In genomic region chr9:14057347-14058077, GRCh38 we compare ENCODE assay signal across 22 cellular contexts.
"Had no signal": no experiment of that assay in that cellular context is flagged by ENCODE, and none has a peak within 500 bp of the region (broad histone marks: within the 10 kb centered on the region; RNA-seq: fewer than 3 reads in every experiment).

No MANE protein-coding gene starts in this region.

- H3K27me3 ChIP-seq: brain microvascular endothelial cell, tibial artery, vagina had no signal

- H3K4me3 ChIP-seq: coronary artery, tibial artery, vagina had no signal

- H3K27me3 Mint-ChIP-seq: activated CD4-positive, alpha-beta T cell treated with anti-CD3 and anti-CD28 coated beads, Interleukin-2, amount 10 ng/mL, durations not matched to agents 7 days and 5 days; activated naive CD8-positive, alpha-beta T cell treated with anti-CD3 and anti-CD28 coated beads, Interleukin-2, amount 10 ng/mL, durations not matched to agents 7 days and 5 days; activated T-cell treated with anti-CD3 and anti-CD28 coated beads, Interleukin-2, amount 50 U/mL, for 24 hours had no signal

- H3K27ac Mint-ChIP-seq: activated CD4-positive, alpha-beta T cell treated with anti-CD3 and anti-CD28 coated beads, Interleukin-2, amount 10 ng/mL, durations not matched to agents 7 days and 5 days; activated CD8-positive, alpha-beta T cell treated with anti-CD3 and anti-CD28 coated beads, Interleukin-2, amount 10 ng/mL, durations not matched to agents 7 days and 5 days; activated naive CD8-positive, alpha-beta T cell treated with anti-CD3 and anti-CD28 coated beads, Interleukin-2, amount 10 ng/mL, durations not matched to agents 7 days and 5 days; activated T-cell treated with anti-CD3 and anti-CD28 coated beads, Interleukin-2, amount 50 U/mL, for 24 hours; activated T-helper 2 cell treated with anti-CD3 and anti-CD28 coated beads, Interferon-gamma antibody, Interleukin-2, Interleukin-4, amounts not matched to agents 10 μg/mL and 5 μg/mL and 100 μg/mL, durations not matched to agents 14 hours and 24 hours and 36 hours; T-helper 1 cell treated with Interleukin-12 subunit alpha and Interleukin-12 subunit beta and Interleukin-4 antibody, amounts not matched to agents 30 μg/mL and 1 μg/mL, for 36 hours had no signal

- ATAC-seq: activated CD8-positive, alpha-beta T cell treated with anti-CD3 and anti-CD28 coated beads, Interleukin-2, amount 10 ng/mL, durations not matched to agents 7 days and 5 days; esophagus mucosa; left lobe of liver; stimulated activated naive CD8-positive, alpha-beta T cell treated with anti-CD3 and anti-CD28 coated beads, Interleukin-15, Interleukin-2, amounts not matched to agents 100 U/mL and 50 U/mL, for 24 hours had no signal

- DNase-seq: activated CD4-positive, alpha-beta T cell treated with anti-CD3 and anti-CD28 coated beads, Interleukin-2, amount 10 ng/mL, durations not matched to agents 7 days and 5 days; activated CD8-positive, alpha-beta T cell treated with anti-CD3 and anti-CD28 coated beads, Interleukin-2, amount 10 ng/mL, durations not matched to agents 7 days and 5 days; activated naive CD4-positive, alpha-beta T cell treated with Interleukin-2 at 50 U/mL for 16 hours; activated naive CD8-positive, alpha-beta T cell treated with anti-CD3 and anti-CD28 coated beads, Interleukin-2, amount 10 ng/mL, durations not matched to agents 7 days and 5 days; activated T-cell treated with anti-CD3 and anti-CD28 coated beads, Interleukin-2, amount 50 U/mL, for 24 hours; aorta; brain microvascular endothelial cell; foreskin fibroblast; hypothalamus; islet precursor cell; occipital lobe; retina; stimulated activated naive CD8-positive, alpha-beta T cell treated with anti-CD3 and anti-CD28 coated beads, Interleukin-15, Interleukin-2, amounts not matched to agents 100 U/mL and 50 U/mL, for 24 hours; substantia nigra; tibial artery had no signal

- FAIRE-seq: endometrium had no signal

- H3K9me3 Mint-ChIP-seq: activated CD4-positive, alpha-beta T cell treated with anti-CD3 and anti-CD28 coated beads, Interleukin-2, amount 10 ng/mL, durations not matched to agents 7 days and 5 days; activated naive CD8-positive, alpha-beta T cell treated with anti-CD3 and anti-CD28 coated beads, Interleukin-2, amount 10 ng/mL, durations not matched to agents 7 days and 5 days; activated T-cell treated with anti-CD3 and anti-CD28 coated beads, Interleukin-2, amount 50 U/mL, for 24 hours; activated T-helper 2 cell treated with anti-CD3 and anti-CD28 coated beads, Interferon-gamma antibody, Interleukin-2, Interleukin-4, amounts not matched to agents 10 μg/mL and 5 μg/mL and 100 μg/mL, durations not matched to agents 14 hours and 24 hours and 36 hours had no signal

- H3K27ac ChIP-seq: brain microvascular endothelial cell, coronary artery, tibial artery, vagina had no signal

- H3K36me3 Mint-ChIP-seq: activated naive CD8-positive, alpha-beta T cell treated with anti-CD3 and anti-CD28 coated beads, Interleukin-2, amount 10 ng/mL, durations not matched to agents 7 days and 5 days had no signal

- H3K4me3 Mint-ChIP-seq: activated CD4-positive, alpha-beta T cell treated with anti-CD3 and anti-CD28 coated beads, Interleukin-2, amount 10 ng/mL, durations not matched to agents 7 days and 5 days; activated CD8-positive, alpha-beta T cell treated with anti-CD3 and anti-CD28 coated beads, Interleukin-2, amount 10 ng/mL, durations not matched to agents 7 days and 5 days; activated naive CD8-positive, alpha-beta T cell treated with anti-CD3 and anti-CD28 coated beads, Interleukin-2, amount 10 ng/mL, durations not matched to agents 7 days and 5 days; activated T-cell treated with anti-CD3 and anti-CD28 coated beads, Interleukin-2, amount 50 U/mL, for 24 hours; T-helper 1 cell treated with Interleukin-12 subunit alpha and Interleukin-12 subunit beta and Interleukin-4 antibody, amounts not matched to agents 30 μg/mL and 1 μg/mL, for 36 hours had no signal

- H3K4me1 Mint-ChIP-seq: activated CD4-positive, alpha-beta T cell treated with anti-CD3 and anti-CD28 coated beads, Interleukin-2, amount 10 ng/mL, durations not matched to agents 7 days and 5 days; activated naive CD8-positive, alpha-beta T cell treated with anti-CD3 and anti-CD28 coated beads, Interleukin-2, amount 10 ng/mL, durations not matched to agents 7 days and 5 days had no signal

- H3K4me1 ChIP-seq: vagina had no signal

- H3K36me3 ChIP-seq: brain microvascular endothelial cell, tibial artery, vagina had no signal

- H3K9me3 ChIP-seq: tibial artery, vagina had no signal
